Comparison of ENCODE assay signal across 27 cellular contexts in the genomic region with DNA sequence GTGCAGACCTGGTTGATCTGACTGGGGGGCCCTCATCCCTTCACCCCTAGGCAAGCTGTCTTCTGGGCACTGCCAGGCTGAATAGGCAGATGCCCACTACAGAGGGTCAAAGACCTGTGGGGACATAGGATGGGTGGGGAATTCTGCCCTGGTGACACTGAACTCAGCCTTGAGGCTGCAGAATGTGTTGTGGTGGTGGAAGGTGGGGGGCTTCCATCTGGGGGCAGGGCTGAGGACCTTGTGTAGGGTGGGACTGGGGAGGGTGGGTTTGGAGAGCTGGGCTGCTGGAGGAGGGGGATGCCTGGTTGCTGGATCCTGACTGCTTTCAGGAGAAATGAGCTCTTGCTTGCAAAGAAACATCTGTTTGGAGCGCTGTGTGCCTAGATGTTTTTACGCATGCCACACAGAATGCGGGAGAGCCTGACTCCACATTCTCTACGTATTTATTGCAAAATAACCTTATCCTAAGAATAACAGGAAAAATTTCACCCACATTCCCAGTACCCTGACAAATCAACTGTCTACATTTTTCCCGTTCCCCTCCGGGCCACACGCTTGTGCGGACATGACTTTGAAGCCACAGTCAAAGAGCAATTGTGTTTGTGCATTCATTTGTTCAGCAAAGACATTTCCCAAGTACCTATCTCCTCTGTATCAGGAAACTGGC. TPM values are rescaled to one million over a fixed set of nuclear protein-coding genes. Genes with fewer than 3 reads are reported as not detected.
A peak's percentile ranks its signal among the peaks of the same experiment; 100 is the strongest.
DNase-seq lines count a peak whose midpoint lies in the region; ATAC-seq and TF ChIP-seq lines count a peak whose summit lies in the region.
"Had no signal": no experiment of that assay in that cellular context is flagged by ENCODE, and none has a peak within 500 bp of the region (broad histone marks: within the 10 kb centered on the region; RNA-seq: fewer than 3 reads in every experiment).

No MANE protein-coding gene starts in this region.

- H3K36me3 Mint-ChIP-seq in activated naive CD4-positive, alpha-beta T cell treated with anti-CD3 and anti-CD28 coated beads, Interleukin-2, amount 10 ng/mL, durations not matched to agents 7 days and 5 days: no peaks in the 10 kb centered on the region
- H3K36me3 Mint-ChIP-seq: type B pancreatic cell had no signal

- no peak overlapping the region for H3K27ac Mint-ChIP-seq in activated naive CD4-positive, alpha-beta T cell treated with anti-CD3 and anti-CD28 coated beads, Interleukin-2, amount 10 ng/mL, durations not matched to agents 7 days and 5 days
- H3K27ac Mint-ChIP-seq: activated T-helper 2 cell treated with anti-CD3 and anti-CD28 coated beads, Interferon-gamma antibody, Interleukin-2, Interleukin-4, amounts not matched to agents 10 μg/mL and 5 μg/mL and 100 μg/mL, durations not matched to agents 14 hours and 24 hours and 36 hours; type B pancreatic cell had no signal

- CTCF ChIA-PET in activated naive CD4-positive, alpha-beta T cell treated with anti-CD3 and anti-CD28 coated beads, Interleukin-2, amount 10 ng/mL, durations not matched to agents 7 days and 5 days (lab: Charles Lee): no interaction called here

- whole genome bisulfite sequencing in aorta, 2 donors: 90 to 91% methylated on average over 8 of the region's 8 CpGs

- H3K36me3 ChIP-seq in right atrium auricular region: no peaks in the 10 kb centered on the region
- H3K36me3 ChIP-seq in brain microvascular endothelial cell (replicated peaks): no peaks in the 10 kb centered on the region
- H3K36me3 ChIP-seq in aorta (ENCODE audit: control insufficient read depth in 1 of 2, insufficient read depth in 2 of 2, low read length in 1 of 2): no peaks in the 10 kb centered on the region
- H3K36me3 ChIP-seq: BE2C, breast epithelium, HAP-1, heart left ventricle, prostate gland, SJCRH30 had no signal

- H3K4me3 ChIP-seq in right atrium auricular region: no peak overlapping the region
- H3K4me3 ChIP-seq in brain microvascular endothelial cell (ENCODE audit: low read depth, low read length): no peak overlapping the region
- H3K4me3 ChIP-seq in fibroblast of villous mesenchyme (ENCODE audit: low read depth, low read length): no peak overlapping the region
- no peak overlapping the region for H3K4me3 ChIP-seq in aorta (ENCODE audit: low read length in 2 of 2)
- H3K4me3 ChIP-seq: breast epithelium, GM12878, HAP-1, heart left ventricle, PC-9, prostate gland, SJCRH30 had no signal

- no peaks in the 10 kb centered on the region for H3K4me1 Mint-ChIP-seq in activated naive CD4-positive, alpha-beta T cell treated with anti-CD3 and anti-CD28 coated beads, Interleukin-2, amount 10 ng/mL, durations not matched to agents 7 days and 5 days

- peaks cover 1% of the 10 kb centered on the region for H3K9me3 Mint-ChIP-seq in activated naive CD4-positive, alpha-beta T cell treated with anti-CD3 and anti-CD28 coated beads, Interleukin-2, amount 10 ng/mL, durations not matched to agents 7 days and 5 days
- H3K9me3 Mint-ChIP-seq: type B pancreatic cell had no signal

- in situ Hi-C loops in brain microvascular endothelial cell (cut with HindIII; ENCODE audit: low pct_ligation_motif_present, low sequenced_read_pairs): no loop called here

- H3K27me3 Mint-ChIP-seq in activated naive CD4-positive, alpha-beta T cell treated with anti-CD3 and anti-CD28 coated beads, Interleukin-2, amount 10 ng/mL, durations not matched to agents 7 days and 5 days: peaks cover 7% of the 10 kb centered on the region
- H3K27me3 Mint-ChIP-seq: type B pancreatic cell had no signal

- H3K27me3 ChIP-seq in right atrium auricular region: no peaks in the 10 kb centered on the region
- H3K27me3 ChIP-seq in brain microvascular endothelial cell (replicated peaks): no peaks in the 10 kb centered on the region
- H3K27me3 ChIP-seq in aorta (ENCODE audit: control insufficient read depth in 1 of 2, insufficient read depth in 2 of 2, low read length in 1 of 2): no peaks in the 10 kb centered on the region
- H3K27me3 ChIP-seq: BE2C, breast epithelium, heart left ventricle, SJCRH30 had no signal

- no peak overlapping the region for H3K4me3 Mint-ChIP-seq in activated naive CD4-positive, alpha-beta T cell treated with anti-CD3 and anti-CD28 coated beads, Interleukin-2, amount 10 ng/mL, durations not matched to agents 7 days and 5 days
- H3K4me3 Mint-ChIP-seq: type B pancreatic cell had no signal

- TF ChIP-seq CTCF in right atrium auricular region (IDR thresholded peaks at IDR 0.05) (no peak), brain microvascular endothelial cell (IDR thresholded peaks at IDR 0.05; ENCODE audit: low read depth, low read length, missing control alignments) (no peak), fibroblast of villous mesenchyme (IDR thresholded peaks at IDR 0.05; ENCODE audit: insufficient read depth, low read depth, low read length) (no peak)

- ATAC-seq in aorta (ENCODE audit: low FRiP score) (no peak), GM19324 (IDR thresholded peaks at IDR 0.05; ENCODE audit: low FRiP score, unreplicated experiment) (no peak)
- ATAC-seq: GM12878, heart left ventricle had no signal

- intact Hi-C loops in cardiac septum (cut with DNase I) (no loop called here), aorta (cut with DNase I) (no loop called here)

- H3K27ac ChIP-seq in right atrium auricular region (no peak overlapping the region), brain microvascular endothelial cell (no peak overlapping the region), aorta (ENCODE audit: low read depth in 1 of 2, low read length in 2 of 2) (no peak overlapping the region)
- H3K27ac ChIP-seq: breast epithelium, heart left ventricle, PC-9, prostate gland, SJCRH30 had no signal

- DNase-seq in cardiac septum (ENCODE audit: low spot score) (peak; percentile 66), right atrium auricular region (ENCODE audit: low spot score) (no peak), brain microvascular endothelial cell (peak; percentile 13), fibroblast of villous mesenchyme (ENCODE audit: low read depth) (peak; percentile 19), aorta (peak; percentile 0 to 59)
- DNase-seq in activated naive CD4-positive, alpha-beta T cell treated with anti-CD3 and anti-CD28 coated beads, Interleukin-2, amount 10 ng/mL, durations not matched to agents 7 days and 5 days: no peak
- DNase-seq in activated naive CD4-positive, alpha-beta T cell treated with Interleukin-2 at 50 U/mL for 16 hours: no peak
- DNase-seq: 8988T; activated CD4-positive, alpha-beta T cell treated with anti-CD3 and anti-CD28 coated beads, Interleukin-2, amount 50 U/mL, for 48 hours; activated CD8-positive, alpha-beta memory T cell treated with anti-CD3 and anti-CD28 coated beads, Interleukin-2, amount 50 U/mL, for 48 hours; BE2C; cortex of kidney; heart left ventricle; KG1; NCI-H146; NCI-H524; NK-92 treated with Interleukin-12 subunit alpha and Interleukin-12 subunit beta, amount 100 ng/mL, for 24 hours; PC-9; SJCRH30 had no signal

- H3K9me3 ChIP-seq in right atrium auricular region (no peaks in the 10 kb centered on the region), aorta (ENCODE audit: control insufficient read depth, low read length) (peaks cover 2% of the 10 kb centered on the region)
- H3K9me3 ChIP-seq: BE2C, HAP-1, prostate gland, SJCRH30 had no signal

- H3K4me1 ChIP-seq in right atrium auricular region (no peaks in the 10 kb centered on the region), aorta (ENCODE audit: control insufficient read depth in 1 of 2, insufficient read depth in 2 of 2, low read length in 2 of 2) (no peaks in the 10 kb centered on the region)
- H3K4me1 ChIP-seq: breast epithelium, HAP-1, heart left ventricle, prostate gland had no signal

RNA-seq across cellular contexts. Expression of a gene that starts 18.3 kb away (rescaled TPM):
- total RNA-seq in cardiac septum: 0.19 TPM
- total RNA-seq in right atrium auricular region: under 1 TPM in 1 of 2 donors, not detected in 1; 0.35 TPM
- total RNA-seq in fibroblast of villous mesenchyme: under 0.01 TPM in 2 replicates
- total RNA-seq in aorta: 1 to 10 TPM; 1.6 to 2.8 TPM
- under 1 TPM in 1 of 2 donors, not detected in 1; 0.56 TPM for polyA plus RNA-seq in aorta
- total RNA-seq: HT-29 had no signal

Comparison
In these comparisons a context has a peak if more than half of its experiments do, and no peak if none do; other contexts are left out.
1. DNase-seq: peak in cardiac septum (single experiment), brain microvascular endothelial cell (single experiment), fibroblast of villous mesenchyme (single experiment) and aorta (2 of 2); none in right atrium auricular region (single experiment), activated naive CD4-positive, alpha-beta T cell treated with anti-CD3 and anti-CD28 coated beads, Interleukin-2, amount 10 ng/mL, durations not matched to agents 7 days and 5 days (single experiment) and activated naive CD4-positive, alpha-beta T cell treated with Interleukin-2 at 50 U/mL for 16 hours (single experiment).